In genomic region chr7:24604640-24605039, GRCh38 we compare ENCODE assay signal across 22 cellular contexts. TPM values are rescaled to one million over a fixed set of nuclear protein-coding genes. Genes with fewer than 3 reads are reported as not detected.
A peak's percentile ranks its signal among the peaks of the same experiment; 100 is the strongest.
DNase-seq lines count a peak whose midpoint lies in the region; ATAC-seq, FAIRE-seq and TF ChIP-seq lines count a peak whose summit lies in the region.
"Had no signal": no experiment of that assay in that cellular context is flagged by ENCODE, and none has a peak within 500 bp of the region (broad histone marks: within the 10 kb centered on the region; RNA-seq: fewer than 3 reads in every experiment).

No MANE protein-coding gene starts in this region.

- TF ChIP-seq CTCF in GM12878 (IDR thresholded peaks at IDR 0.05 in 2 of 3, conservative IDR thresholded peaks at IDR 0.05 in 1 of 3; ENCODE audit: control insufficient read depth in 2 of 3, extremely low read depth in 1 of 3, insufficient read depth in 1 of 3, low read depth in 3 of 3, low read length in 3 of 3) (no peak), osteoblast (IDR thresholded peaks at IDR 0.05; ENCODE audit: extremely low read depth, low read depth, low read length) (no peak), omental fat pad (IDR thresholded peaks at IDR 0.05) (no peak)

- peak; percentile 36; the same call in 2 of the 3 replicates for ATAC-seq in GM12878
- ATAC-seq in GM21515 (IDR thresholded peaks at IDR 0.05; ENCODE audit: unreplicated experiment) = no peak
- ATAC-seq in omental fat pad (ENCODE audit: low FRiP score) = no peak
- ATAC-seq: Right ventricle myocardium inferior had no signal

- SMC1A ChIA-PET in GM12878 (lab: Charles Lee; ENCODE audit: uncharacterized antibody, unreplicated experiment) = no interaction called here

- H3K27ac ChIP-seq in GM12878 (ENCODE audit: control insufficient read depth, insufficient read depth) (no peak overlapping the region), osteoblast (ENCODE audit: low read depth, low read length) (no peak overlapping the region)
- H3K27ac ChIP-seq: BLaER1 had no signal

- BruUV-seq in GM12878 (replicated peaks; lab: Mats Ljungman, UMichigan) = no TSS peak

- TF ChIP-seq EP300 in GM12878 (IDR thresholded peaks at IDR 0.05; ENCODE audit: borderline replicate concordance in 1 of 2, control insufficient read depth in 1 of 2, low read depth in 2 of 2, low read length in 2 of 2) = no peak

- POLR2A ChIA-PET in GM12878 (lab: Charles Lee) = no interaction called here

- TF ChIP-seq RAD21 in GM12878 (IDR thresholded peaks at IDR 0.05; ENCODE audit: insufficient read depth, low read depth, low read length) = no peak

- no peak overlapping the region for H3K4me3 ChIP-seq in HAP-1
- no peak overlapping the region for H3K4me3 ChIP-seq in GM12878
- no peak overlapping the region for H3K4me3 ChIP-seq in osteoblast (ENCODE audit: insufficient read depth, low read length)
- H3K4me3 ChIP-seq: BLaER1 had no signal

- H3K79me2 ChIP-seq in GM12878 (ENCODE audit: control insufficient read depth, insufficient read depth, low read length) (peaks cover 16% of the 10 kb centered on the region), osteoblast (ENCODE audit: insufficient read depth, low read length) (peaks cover 29% of the 10 kb centered on the region)

- WGBS in GM12878 (ENCODE audit: insufficient coverage, insufficient replicate concordance, low lambda C conversion rate, missing lambda C conversion rate) = 2% methylated on average over 3 of the region's 3 CpGs

- no peak overlapping the region for H3K9ac ChIP-seq in GM12878 (ENCODE audit: control insufficient read depth, insufficient read depth, low read length)
- H3K9ac ChIP-seq: BLaER1 had no signal

- H3K9me3 ChIP-seq in HAP-1 (no peaks in the 10 kb centered on the region; the same call in 1 of the 2 replicates), GM12878 (replicated peaks; ENCODE audit: control insufficient read depth, insufficient read depth, low read length) (peaks cover 12% of the 10 kb centered on the region; the same call in 2 of the 3 replicates), osteoblast (ENCODE audit: low read depth, low read length) (no peaks in the 10 kb centered on the region)

- H3K4me1 ChIP-seq in HAP-1 (peaks cover 10% of the 10 kb centered on the region), GM12878 (ENCODE audit: control insufficient read depth, insufficient read depth, low read length) (peaks cover 9% of the 10 kb centered on the region; the same call in 1 of the 2 replicates), osteoblast (ENCODE audit: insufficient read depth, low read length) (no peaks in the 10 kb centered on the region)

- H3K27me3 ChIP-seq in HAP-1 (ENCODE audit: low read depth) (no peaks in the 10 kb centered on the region), GM12878 (replicated peaks in 1 of 2; ENCODE audit: control insufficient read depth in 2 of 2, insufficient read depth in 2 of 2, low read length in 1 of 2) (no peaks in the 10 kb centered on the region), osteoblast (ENCODE audit: insufficient read depth, low read length) (no peaks in the 10 kb centered on the region)
- H3K27me3 ChIP-seq: BLaER1 had no signal

- RAD21 ChIA-PET in GM12878 (lab: Charles Lee; ENCODE audit: unreplicated experiment) = interaction anchor here (1.0 kb wide), 1 partner anchor 10 kb away, joined by 3 read pairs; no protein-coding TSS in a partner anchor

- H3K4me2 ChIP-seq in GM12878 (ENCODE audit: control insufficient read depth, insufficient read depth) = no peak overlapping the region
- no peak overlapping the region for H3K4me2 ChIP-seq in osteoblast (ENCODE audit: insufficient read depth, low read length)
- H3K4me2 ChIP-seq: BLaER1 had no signal

- intact Hi-C loops in GM12878 (cut with micrococcal nuclease; ENCODE audit: unreplicated experiment) = no loop called here

- peak; percentile 21 to 44 for DNase-seq in HAP-1 (ENCODE audit: low spot score in 2 of 2)
- DNase-seq in GM12878 (ENCODE audit: low read depth, low spot score) = no peak
- DNase-seq in iPS-NIHi11 (ENCODE audit: low spot score) = peak; percentile 66
- no peak for DNase-seq in osteoblast (ENCODE audit: insufficient read length, low spot score, missing footprints)
- DNase-seq in omental fat pad (ENCODE audit: low spot score) = no peak
- no peak for DNase-seq in inferior parietal cortex (ENCODE audit: extremely low spot score)
- DNase-seq: ACHN; CD4-positive, alpha-beta T cell; COR-L47; DMS 273 treated with DMSO at 0.1 percent for 48 hours; DMS79 treated with DMSO at 0.1 percent for 48 hours; H7; MV-4-11; NCI-H1694; NCI-H2081; NCI-H2171; NCI-H524 treated with DMSO at 0.1 percent for 48 hours; OCI-M1 had no signal

- no peak for FAIRE-seq in GM12878 (lab: Jason Lieb, UNC)
- FAIRE-seq: GM18507 had no signal

- H4K20me1 ChIP-seq in GM12878 (ENCODE audit: control insufficient read depth, insufficient read depth) (no peaks in the 10 kb centered on the region), osteoblast (ENCODE audit: insufficient read depth, low read length) (peaks cover 2% of the 10 kb centered on the region)

- CTCF ChIA-PET in GM12878 (lab: Yijun Ruan, JAX) = interaction anchor here (0.6 kb wide), 1 partner anchor 18 kb away, joined by 3 read pairs; no protein-coding TSS in a partner anchor

- no peak overlapping the region for H2AFZ ChIP-seq in GM12878 (ENCODE audit: control insufficient read depth, low read depth, low read length)
- H2AFZ ChIP-seq in osteoblast (ENCODE audit: low read length) = no peak overlapping the region

- no peak for TF ChIP-seq POLR2A in GM12878 (IDR thresholded peaks at IDR 0.05; ENCODE audit: low read depth, low read length)

- H3K36me3 ChIP-seq in HAP-1 (replicated peaks) (no peaks in the 10 kb centered on the region), GM12878 (ENCODE audit: control insufficient read depth in 2 of 2, insufficient read depth in 2 of 2, low read length in 1 of 2) (no peaks in the 10 kb centered on the region), osteoblast (ENCODE audit: insufficient read depth, low read length) (no peaks in the 10 kb centered on the region)

- in situ Hi-C loops in HAP-1 (cut with MboI; ENCODE audit: low sequenced_read_pairs) (no loop called here), GM12878 (cut with MboI) (no loop called here)

TF ChIP-seq in GM12878, 131 proteins besides CTCF, POLR2A, EP300 and RAD21 (continues in another document):
- TF ChIP-seq NR2C2 (IDR thresholded peaks at IDR 0.05; ENCODE audit: borderline replicate concordance, control insufficient read depth, insufficient read length, low read depth) (no peak), ESRRA (IDR thresholded peaks at IDR 0.05; ENCODE audit: low read length) (no peak), FOXK2 (IDR thresholded peaks at IDR 0.05) (no peak), PAX5 (IDR thresholded peaks at IDR 0.05; ENCODE audit: borderline replicate concordance, low read depth, low read length) (no peak), HDAC2 (IDR thresholded peaks at IDR 0.05) (no peak), ATF7 (IDR thresholded peaks at IDR 0.05; ENCODE audit: low read depth) (no peak), FOXM1 (IDR thresholded peaks at IDR 0.05; ENCODE audit: low read depth, low read length) (no peak), BCLAF1 (IDR thresholded peaks at IDR 0.05) (no peak), TCF7 (IDR thresholded peaks at IDR 0.05; ENCODE audit: borderline replicate concordance) (no peak), GABPA (IDR thresholded peaks at IDR 0.05; ENCODE audit: low read depth) (no peak), MEF2A (IDR thresholded peaks at IDR 0.05; ENCODE audit: insufficient read depth, low read depth, low read length) (no peak), RELA (IDR thresholded peaks at IDR 0.05; ENCODE audit: borderline replicate concordance, partially characterized antibody) (no peak), SREBF2 (IDR thresholded peaks at IDR 0.05; ENCODE audit: low read length) (no peak), SRF (IDR thresholded peaks at IDR 0.05; ENCODE audit: low read depth in 2 of 2, low read length in 2 of 2) (no peak)

RNA-seq across cellular contexts. Expression of gene PALS2, which starts 31.4 kb away (rescaled TPM):
- 57.8 and 72.9 TPM in 2 replicates for total RNA-seq in GM12878 (2013; cell fraction: nucleolus; rRNA removed)
- total RNA-seq in GM12878 (2014; rRNA removed) = 10.7 and 15.0 TPM in 2 replicates
- 23.2 and 24.7 TPM in 2 replicates for total RNA-seq in GM12878 (2014; rRNA removed; fragmentation: Illumina TruSeq; extraction: Trizol)
- total RNA-seq in GM12878 (2021) = 45.3 and 53.5 TPM in 2 replicates
- 6.3 TPM for polyA plus RNA-seq in GM12878 (2011; ENCODE audit: low read depth)
- polyA plus RNA-seq in GM12878 (2011; rRNA removed) = 19.3 and 26.6 TPM in 2 replicates
- polyA plus RNA-seq in GM12878 (2011; cell fraction: cytosol; rRNA removed) = 4.4 and 5.7 TPM in 2 replicates
- polyA plus RNA-seq in GM12878 (2011; cell fraction: nucleus; rRNA removed) = 7.4 and 9.8 TPM in 2 replicates
- 12.1 and 14.5 TPM in 2 replicates for polyA plus RNA-seq in GM12878 (2012)
- polyA plus RNA-seq in GM12878 (2014; fragmentation: Illumina TruSeq; extraction: Trizol) = 27.2 and 39.6 TPM in 2 replicates
- 10 to 100 TPM; 15.2 to 21.6 TPM for polyA plus RNA-seq in GM12878 (2014; fragmentation: Nextera tagmentation; extraction: Ambion mirVana)
- 17.5 and 18.6 TPM in 2 replicates for polyA plus RNA-seq in GM12878 (2014; rRNA removed)
- polyA plus RNA-seq in GM12878 (2016; fragmentation: Nextera tagmentation; extraction: Ambion mirVana) = 10 to 100 TPM; 19.6 to 20.6 TPM
- 17.8 and 40.1 TPM in 2 replicates for polyA minus RNA-seq in GM12878 (2011; rRNA and poly(A)+ RNA removed)
- 14.4 and 21.5 TPM in 2 replicates for polyA minus RNA-seq in GM12878 (2011; cell fraction: cytosol; rRNA and poly(A)+ RNA removed)
- polyA minus RNA-seq in GM12878 (2011; cell fraction: nucleus; rRNA and poly(A)+ RNA removed) = 9.4 and 21.9 TPM in 2 replicates
- total RNA-seq in osteoblast = 53.3 and 63.3 TPM in 2 replicates
- total RNA-seq in omental fat pad = 10 to 100 TPM in 3 of 4 donors, 1 to 10 TPM in 1; 8.2 to 30.0 (median 22.2) TPM

Comparison
In these comparisons a context has a peak if more than half of its experiments do, and no peak if none do; other contexts are left out.
1. DNase-seq: peak in HAP-1 (2 of 2) and iPS-NIHi11 (single experiment); none in GM12878 (single experiment), osteoblast (single experiment), omental fat pad (single experiment) and inferior parietal cortex (single experiment).